Comparison of ENCODE assay signal across 8 cellular contexts in genomic region chr12:100573499-100574261, GRCh38. TPM values are rescaled to one million over a fixed set of nuclear protein-coding genes. Genes with fewer than 3 reads are reported as not detected.
DNase-seq lines count a peak whose midpoint lies in the region; ATAC-seq and TF ChIP-seq lines count a peak whose summit lies in the region.

Gene GAS2L3, plus strand, starts transcription at chr12:100573684. Its CDS starts 21,221 bp downstream, at chr12:100594905.

- H3K9me2 ChIP-seq in GM23248 (ENCODE audit: insufficient read depth) (no peaks in the 10 kb centered on the region), Karpas-422 (replicated peaks; ENCODE audit: insufficient read depth, low read length) (no peaks in the 10 kb centered on the region)

- no peak for TF ChIP-seq CTCF in omental fat pad (IDR thresholded peaks at IDR 0.05)
- no peak for TF ChIP-seq CTCF in thyroid gland (IDR thresholded peaks at IDR 0.05)

- H3K27ac ChIP-seq in GM23248 (no peak within 1 kb of the TSS), Karpas-422 (ENCODE audit: low read length) (no peak within 1 kb of the TSS), thyroid gland (peak within 1 kb of the TSS in 2 of 3 donors; percentile 34 to 63)

- TF ChIP-seq POLR2A in thyroid gland (IDR thresholded peaks at IDR 0.05), result peak in 1 of 2 donors; percentile 69

- H3K9me3 ChIP-seq in GM23248 (ENCODE audit: low read depth) (no peaks in the 10 kb centered on the region), Karpas-422 (ENCODE audit: low read length) (no peaks in the 10 kb centered on the region), thyroid gland (no peaks in the 10 kb centered on the region)

- peaks cover 38% of the 10 kb centered on the region for H3K79me2 ChIP-seq in GM23248 (ENCODE audit: insufficient read depth)
- no peaks in the 10 kb centered on the region for H3K79me2 ChIP-seq in Karpas-422 (ENCODE audit: low read length)

- peak within 1 kb of the TSS; percentile 82 for H3K9ac ChIP-seq in GM23248
- peak within 1 kb of the TSS; percentile 58 for H3K9ac ChIP-seq in Karpas-422 (ENCODE audit: low read length)

- DNase-seq in ELR (ENCODE audit: low read depth) (peak; percentile 89), GM23248 (peak; percentile 96), Karpas-422 (peak; percentile 58), SHP77 treated with DMSO at 0.1 percent for 48 hours (lab: John Stamatoyannopoulos, UW) (peak; percentile 72), Right ventricle myocardium inferior (ENCODE audit: missing footprints) (peak; percentile 95), omental fat pad (ENCODE audit: low spot score) (peak; percentile 78), thyroid gland (peak; percentile 91)
- DNase-seq in activated naive CD8-positive, alpha-beta T cell treated with anti-CD3 and anti-CD28 coated beads, Interleukin-2, amount 50 U/mL, for 16 hours (ENCODE audit: low read depth, low spot score), result peak; percentile 20

- WGBS in GM23248 (ENCODE audit: low coverage in 1 of 2, low lambda C conversion rate in 2 of 2, missing lambda C conversion rate in 2 of 2), 2 experiments, result 1% methylated on average over 38 to 63 of the region's 63 CpGs
- 0% methylated on average over 13 to 17 of the region's 63 CpGs for WGBS in thyroid gland, 2 donors

- peak within 1 kb of the TSS; percentile 88 for H3K4me3 ChIP-seq in GM23248
- H3K4me3 ChIP-seq in Karpas-422 (ENCODE audit: low read length), result peak within 1 kb of the TSS; percentile 63
- peak within 1 kb of the TSS in 2 of 3 donors; percentile 2 to 56 for H3K4me3 ChIP-seq in thyroid gland (replicated peaks in 1 of 3)

- H3K27me3 ChIP-seq in GM23248 (replicated peaks; ENCODE audit: insufficient read depth), result no peaks in the 10 kb centered on the region
- no peaks in the 10 kb centered on the region for H3K27me3 ChIP-seq in Karpas-422 (ENCODE audit: low read length)
- H3K27me3 ChIP-seq in thyroid gland, result no peaks in the 10 kb centered on the region

- H3K4me2 ChIP-seq in GM23248 (ENCODE audit: unreplicated experiment) (peak within 1 kb of the TSS; percentile 90), Karpas-422 (ENCODE audit: low read depth, low read length, poor library complexity, severe bottlenecking) (peak within 1 kb of the TSS; percentile 75)

- H2AFZ ChIP-seq in GM23248 (peak within 1 kb of the TSS; percentile 92), Karpas-422 (ENCODE audit: low read length) (peak within 1 kb of the TSS; percentile 54)

- no peaks in the 10 kb centered on the region for H3F3A ChIP-seq in GM23248 (ENCODE audit: insufficient read depth)

- H4K20me1 ChIP-seq in GM23248 (ENCODE audit: insufficient read depth), result no peaks in the 10 kb centered on the region
- H4K20me1 ChIP-seq in Karpas-422 (ENCODE audit: insufficient read depth, low read depth, low read length), result no peaks in the 10 kb centered on the region

- ATAC-seq in Right ventricle myocardium inferior (peak; percentile 99), omental fat pad (ENCODE audit: low FRiP score) (peak; percentile 98)

- in situ Hi-C loops in GM23248 (cut with MboI), result no loop called here

- intact Hi-C loops in Right ventricle myocardium inferior (cut with DNase I), result no loop called here
- intact Hi-C loops in thyroid gland (cut with DNase I), result no loop called here

- H3K4me1 ChIP-seq in GM23248 (ENCODE audit: insufficient read depth) (peaks cover 18% of the 10 kb centered on the region; the same call in 1 of the 2 replicates), Karpas-422 (ENCODE audit: low read length) (peaks cover 14% of the 10 kb centered on the region), thyroid gland (peaks cover 8 to 13% of the 10 kb centered on the region in 2 donors)

- no peaks in the 10 kb centered on the region for H3K36me3 ChIP-seq in GM23248 (ENCODE audit: low read depth)
- H3K36me3 ChIP-seq in Karpas-422 (ENCODE audit: insufficient read depth, low read length), result no peaks in the 10 kb centered on the region
- H3K36me3 ChIP-seq in thyroid gland, result no peaks in the 10 kb centered on the region

RNA-seq across cellular contexts. Expression of gene GAS2L3, which starts in this region (rescaled TPM):
- 9.8 and 14.8 TPM in 2 replicates for total RNA-seq in GM23248 (2014; rRNA removed; shearing (Covaris generic))
- polyA plus RNA-seq in GM23248 (2016; fragmentation: Nextera tagmentation; extraction: Ambion mirVana), result 6.1 TPM in 2 replicates
- total RNA-seq in Karpas-422 (2014; rRNA removed; shearing (Covaris generic); ENCODE audit: low replicate concordance), result 1.4 and 5.7 TPM in 2 replicates
- total RNA-seq in Right ventricle myocardium inferior (2.7 TPM), omental fat pad (10 to 100 TPM in 2 of 4 donors, 1 to 10 TPM in 2; 2.9 to 17.4 (median 8.3) TPM), thyroid gland (10 to 100 TPM in 1 of 4 donors, 1 to 10 TPM in 3; 2.4 to 10.2 (median 3.3) TPM)

Comparison
In these comparisons a context has a peak if more than half of its experiments do, and no peak if none do; other contexts are left out.
1. DNase-seq: peak in every context shown above with its lines; median percentile 96 in GM23248; 95 in Right ventricle myocardium inferior; 91 in thyroid gland; 89 in ELR; 78 in omental fat pad; 72 in SHP77 treated with DMSO at 0.1 percent for 48 hours; 58 in Karpas-422; 20 in activated naive CD8-positive, alpha-beta T cell treated with anti-CD3 and anti-CD28 coated beads, Interleukin-2, amount 50 U/mL, for 16 hours.
2. H3K27ac ChIP-seq: peak in thyroid gland (2 of 3); none in GM23248 (single experiment) and Karpas-422 (single experiment).
3. H3K4me3 ChIP-seq: peak in every context shown above with its lines; median percentile 88 in GM23248; 63 in Karpas-422; 29 in thyroid gland.